Comparison of ENCODE assay signal across 14 cellular contexts in the genomic region with DNA sequence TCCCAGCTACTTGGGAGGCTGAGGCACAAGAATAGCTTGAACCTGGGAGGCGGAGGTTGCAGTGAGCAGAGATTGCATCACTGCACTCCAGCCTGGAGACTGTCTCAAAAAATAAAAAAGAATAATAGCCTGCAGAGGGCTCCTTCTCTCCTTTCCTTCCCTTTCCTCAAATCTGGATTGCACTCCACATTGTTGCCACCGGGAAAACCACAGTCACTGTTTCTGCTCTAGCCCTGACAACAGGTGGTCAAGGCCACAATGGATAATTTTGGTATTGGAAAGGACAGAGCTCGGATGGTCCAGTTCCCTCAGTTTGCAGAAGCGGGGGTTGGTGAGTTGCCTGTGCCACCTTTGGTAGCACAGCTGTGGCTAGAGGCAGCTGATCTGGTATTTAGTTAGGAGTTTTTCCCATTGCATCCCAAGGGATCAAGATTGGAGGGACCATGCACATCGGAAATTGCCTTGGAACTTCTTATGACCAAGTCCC. TPM values are rescaled to one million over a fixed set of nuclear protein-coding genes. Genes with fewer than 3 reads are reported as not detected.
DNase-seq lines count a peak whose midpoint lies in the region; ATAC-seq and TF ChIP-seq lines count a peak whose summit lies in the region.
"Had no signal": no experiment of that assay in that cellular context is flagged by ENCODE, and none has a peak within 500 bp of the region (broad histone marks: within the 10 kb centered on the region; RNA-seq: fewer than 3 reads in every experiment).

No MANE protein-coding gene starts in this region.

- WGBS in esophagus muscularis mucosa: 60% methylated on average over 5 of the region's 5 CpGs

- no peaks in the 10 kb centered on the region for H3K36me3 ChIP-seq in esophagus muscularis mucosa
- H3K36me3 ChIP-seq: gastroesophageal sphincter, ovary had no signal

- H3K27me3 ChIP-seq in esophagus muscularis mucosa: peaks cover 0 to 3% (median 0%) of the 10 kb centered on the region in 4 donors
- H3K27me3 ChIP-seq: ovary had no signal

- no peak overlapping the region for H3K27ac Mint-ChIP-seq in progenitor cell of endocrine pancreas
- no peak overlapping the region for H3K27ac Mint-ChIP-seq in activated naive CD4-positive, alpha-beta T cell treated with anti-CD3 and anti-CD28 coated beads, Interleukin-2, amount 50 U/mL, for 72 hours
- H3K27ac Mint-ChIP-seq: B cell had no signal

- no peak overlapping the region for H3K4me3 ChIP-seq in epithelial cell of esophagus (ENCODE audit: low read length)
- no peak overlapping the region for H3K4me3 ChIP-seq in esophagus muscularis mucosa
- H3K4me3 ChIP-seq: gastroesophageal sphincter, ovary had no signal

- peaks cover 2% of the 10 kb centered on the region for H3K4me1 Mint-ChIP-seq in progenitor cell of endocrine pancreas (ENCODE audit: low read depth)

- no peaks in the 10 kb centered on the region for H3K27me3 Mint-ChIP-seq in progenitor cell of endocrine pancreas

- H3K9me3 Mint-ChIP-seq in progenitor cell of endocrine pancreas (ENCODE audit: low read depth): no peaks in the 10 kb centered on the region
- no peaks in the 10 kb centered on the region for H3K9me3 Mint-ChIP-seq in activated naive CD4-positive, alpha-beta T cell treated with anti-CD3 and anti-CD28 coated beads, Interleukin-2, amount 50 U/mL, for 72 hours

- H3K27ac ChIP-seq in esophagus muscularis mucosa (replicated peaks in 1 of 4): peak overlapping the region in 1 of 4 donors; percentile 30
- H3K27ac ChIP-seq: gastroesophageal sphincter, ovary had no signal

- H3K36me3 Mint-ChIP-seq in progenitor cell of endocrine pancreas (ENCODE audit: insufficient read depth): no peaks in the 10 kb centered on the region
- H3K36me3 Mint-ChIP-seq in activated naive CD4-positive, alpha-beta T cell treated with anti-CD3 and anti-CD28 coated beads, Interleukin-2, amount 50 U/mL, for 72 hours: no peaks in the 10 kb centered on the region

- peaks cover 6 to 17% (median 12%) of the 10 kb centered on the region in 4 donors for H3K4me1 ChIP-seq in esophagus muscularis mucosa

- no peak overlapping the region for H3K4me3 Mint-ChIP-seq in progenitor cell of endocrine pancreas (ENCODE audit: low read depth)
- H3K4me3 Mint-ChIP-seq: B cell had no signal

- no peak for ATAC-seq in activated naive CD4-positive, alpha-beta T cell treated with anti-CD3 and anti-CD28 coated beads, Interleukin-2, amount 50 U/mL, for 72 hours
- ATAC-seq in HG03175 (IDR thresholded peaks at IDR 0.05; ENCODE audit: unreplicated experiment): no peak
- ATAC-seq: gastroesophageal sphincter had no signal

- intact Hi-C loops in esophagus muscularis mucosa (cut with DNase I): loop anchor here (5.0 kb wide), 1 partner anchor 323 kb away; no protein-coding TSS in a partner anchor

- no peak for TF ChIP-seq POLR2A in esophagus muscularis mucosa (IDR thresholded peaks at IDR 0.05; ENCODE audit: low read depth)

- TF ChIP-seq CTCF in epithelial cell of esophagus (IDR thresholded peaks at IDR 0.05; ENCODE audit: insufficient read depth, low read depth, low read length, missing control alignments): peak; percentile 38
- peak; percentile 21 for TF ChIP-seq CTCF in progenitor cell of endocrine pancreas (IDR thresholded peaks at IDR 0.05; ENCODE audit: unreplicated experiment)
- TF ChIP-seq CTCF in esophagus muscularis mucosa (IDR thresholded peaks at IDR 0.05): no peak

- TF ChIP-seq EP300 in esophagus muscularis mucosa (IDR thresholded peaks at IDR 0.05): no peak

- H3K9me3 ChIP-seq in esophagus muscularis mucosa: no peaks in the 10 kb centered on the region
- H3K9me3 ChIP-seq: gastroesophageal sphincter, ovary had no signal

- DNase-seq in NCI-H1105 treated with DMSO at 0.1 percent for 48 hours (lab: John Stamatoyannopoulos, UW) (peak; percentile 9), NCI-H1105 (lab: John Stamatoyannopoulos, UW) (no peak), NCI-H1694 treated with DMSO at 0.1 percent for 48 hours (lab: John Stamatoyannopoulos, UW) (peak; percentile 13), epithelial cell of esophagus (ENCODE audit: low read depth) (peak; percentile 16), progenitor cell of endocrine pancreas (ENCODE audit: low spot score, unreplicated experiment) (no peak), esophagus muscularis mucosa (ENCODE audit: extremely low spot score) (no peak)
- no peak for DNase-seq in activated naive CD4-positive, alpha-beta T cell treated with anti-CD3 and anti-CD28 coated beads, Interleukin-2, amount 50 U/mL, for 72 hours (ENCODE audit: low spot score in 2 of 2)
- DNase-seq: activated T-cell treated with anti-CD3 and anti-CD28 coated beads for 4 hours; ovary; SHP77 treated with DMSO at 0.1 percent for 48 hours; stimulated activated naive CD4-positive, alpha-beta T cell had no signal

RNA-seq across cellular contexts. Expression of a gene that starts 44.7 kb away (rescaled TPM):
- not detected in 2 replicates for total RNA-seq in progenitor cell of endocrine pancreas
- total RNA-seq in esophagus muscularis mucosa: not detected
- total RNA-seq in activated naive CD4-positive, alpha-beta T cell treated with anti-CD3 and anti-CD28 coated beads, Interleukin-2, amount 50 U/mL, for 72 hours: not detected
- total RNA-seq: B cell, gastroesophageal sphincter, ovary had no signal

RNA-seq across cellular contexts. Expression of a gene that starts 52.8 kb away (rescaled TPM):
- total RNA-seq in progenitor cell of endocrine pancreas: 9.5 and 9.9 TPM in 2 replicates
- 1 to 10 TPM; 1.2 to 2.0 (median 1.8) TPM for total RNA-seq in esophagus muscularis mucosa
- 10 to 100 TPM; 22.2 to 24.4 TPM for total RNA-seq in activated naive CD4-positive, alpha-beta T cell treated with anti-CD3 and anti-CD28 coated beads, Interleukin-2, amount 50 U/mL, for 72 hours

Comparison
In these comparisons a context has a peak if more than half of its experiments do, and no peak if none do; other contexts are left out.
1. DNase-seq: peak in NCI-H1105 treated with DMSO at 0.1 percent for 48 hours (single experiment), NCI-H1694 treated with DMSO at 0.1 percent for 48 hours (single experiment) and epithelial cell of esophagus (single experiment); none in NCI-H1105 (single experiment), progenitor cell of endocrine pancreas (single experiment), esophagus muscularis mucosa (single experiment) and activated naive CD4-positive, alpha-beta T cell treated with anti-CD3 and anti-CD28 coated beads, Interleukin-2, amount 50 U/mL, for 72 hours (0 of 2).
2. CTCF ChIP-seq: peak in epithelial cell of esophagus (single experiment) and progenitor cell of endocrine pancreas (single experiment); none in esophagus muscularis mucosa (0 of 3).